ENCODE assay signal across 9 cellular contexts in genomic region chr2:63853527-63854310, GRCh38. TPM values are rescaled to one million over a fixed set of nuclear protein-coding genes. Genes with fewer than 3 reads are reported as not detected.
DNase-seq lines count a peak whose midpoint lies in the region; ATAC-seq and TF ChIP-seq lines count a peak whose summit lies in the region.
"Had no signal": no experiment of that assay in that cellular context is flagged by ENCODE, and none has a peak within 500 bp of the region (broad histone marks: within the 10 kb centered on the region; RNA-seq: fewer than 3 reads in every experiment).

No MANE protein-coding gene starts in this region.

- H3K9me3 Mint-ChIP-seq in activated CD4-positive, alpha-beta memory T cell treated with anti-CD3 and anti-CD28 coated beads, Interleukin-2, amount 10 ng/mL, durations not matched to agents 7 days and 5 days, result peaks cover 2% of the 10 kb centered on the region

- peaks cover 82% of the 10 kb centered on the region for H3K36me3 Mint-ChIP-seq in activated CD4-positive, alpha-beta memory T cell treated with anti-CD3 and anti-CD28 coated beads, Interleukin-2, amount 10 ng/mL, durations not matched to agents 7 days and 5 days (ENCODE audit: low read depth)

- ATAC-seq in left ventricle myocardium superior, result peak; percentile 16
- peak; percentile 45 for ATAC-seq in sciatic nerve

- TF ChIP-seq CTCF in GM10266 (IDR thresholded peaks at IDR 0.05; ENCODE audit: control insufficient read depth, insufficient read depth, low read depth, missing control alignments), result no peak

- no peaks in the 10 kb centered on the region for H3K27me3 Mint-ChIP-seq in activated CD4-positive, alpha-beta memory T cell treated with anti-CD3 and anti-CD28 coated beads, Interleukin-2, amount 10 ng/mL, durations not matched to agents 7 days and 5 days

- H3K4me1 Mint-ChIP-seq in activated CD4-positive, alpha-beta memory T cell treated with anti-CD3 and anti-CD28 coated beads, Interleukin-2, amount 10 ng/mL, durations not matched to agents 7 days and 5 days, result peaks cover 86% of the 10 kb centered on the region

- CTCF ChIA-PET in activated CD4-positive, alpha-beta memory T cell treated with anti-CD3 and anti-CD28 coated beads, Interleukin-2, amount 10 ng/mL, durations not matched to agents 7 days and 5 days (lab: Charles Lee), result interaction anchor here (1.1 to 13.2 kb wide), 2 partner anchors 10 to 155 kb away, joined by 4 to 167 read pairs; partner anchors contain the start of gene UGP2

- peak; percentile 18 for DNase-seq in HCEC 1CT
- DNase-seq in activated CD4-positive, alpha-beta memory T cell treated with anti-CD3 and anti-CD28 coated beads, Interleukin-2, amount 10 ng/mL, durations not matched to agents 7 days and 5 days, result no peak
- DNase-seq in left ventricle myocardium superior, result no peak
- no peak for DNase-seq in sciatic nerve (ENCODE audit: low spot score)
- DNase-seq in NCI-H1694 treated with DMSO at 0.1 percent for 48 hours (lab: John Stamatoyannopoulos, UW), result no peak
- no peak for DNase-seq in GM10266 (ENCODE audit: extremely low spot score)
- no peak for DNase-seq in HPDE6-E6E7 (ENCODE audit: extremely low spot score)
- DNase-seq: activated CD4-positive, alpha-beta T cell treated with anti-CD3 and anti-CD28 coated beads for 4 hours; NCI-H526 had no signal

- H3K4me3 Mint-ChIP-seq in activated CD4-positive, alpha-beta memory T cell treated with anti-CD3 and anti-CD28 coated beads, Interleukin-2, amount 10 ng/mL, durations not matched to agents 7 days and 5 days, result no peak overlapping the region

- peak overlapping the region; percentile 99 for H3K27ac Mint-ChIP-seq in activated CD4-positive, alpha-beta memory T cell treated with anti-CD3 and anti-CD28 coated beads, Interleukin-2, amount 10 ng/mL, durations not matched to agents 7 days and 5 days

- POLR2A ChIA-PET in activated CD4-positive, alpha-beta memory T cell treated with anti-CD3 and anti-CD28 coated beads, Interleukin-2, amount 10 ng/mL, durations not matched to agents 7 days and 5 days (lab: Charles Lee), result interaction anchor here (1.0 to 18.3 kb wide), 6 partner anchors 10 to 1202 kb away, joined by 3 to 738 read pairs (median 8); partner anchors contain the start of genes MDH1, UGP2 and WDPCP

- intact Hi-C loops in left ventricle myocardium superior (cut with micrococcal nuclease), result no loop called here
- intact Hi-C loops in sciatic nerve (cut with DNase I), result no loop called here

RNA-seq across cellular contexts. Expression of gene UGP2, which starts 12.0 kb away (rescaled TPM):
- total RNA-seq in activated CD4-positive, alpha-beta memory T cell treated with anti-CD3 and anti-CD28 coated beads, Interleukin-2, amount 10 ng/mL, durations not matched to agents 7 days and 5 days, result 100 to 1,000 TPM; 180 TPM
- total RNA-seq in left ventricle myocardium superior (368 TPM), sciatic nerve (121 TPM)
